ENCODE assay signal across 1 cellular context in the genomic region with DNA sequence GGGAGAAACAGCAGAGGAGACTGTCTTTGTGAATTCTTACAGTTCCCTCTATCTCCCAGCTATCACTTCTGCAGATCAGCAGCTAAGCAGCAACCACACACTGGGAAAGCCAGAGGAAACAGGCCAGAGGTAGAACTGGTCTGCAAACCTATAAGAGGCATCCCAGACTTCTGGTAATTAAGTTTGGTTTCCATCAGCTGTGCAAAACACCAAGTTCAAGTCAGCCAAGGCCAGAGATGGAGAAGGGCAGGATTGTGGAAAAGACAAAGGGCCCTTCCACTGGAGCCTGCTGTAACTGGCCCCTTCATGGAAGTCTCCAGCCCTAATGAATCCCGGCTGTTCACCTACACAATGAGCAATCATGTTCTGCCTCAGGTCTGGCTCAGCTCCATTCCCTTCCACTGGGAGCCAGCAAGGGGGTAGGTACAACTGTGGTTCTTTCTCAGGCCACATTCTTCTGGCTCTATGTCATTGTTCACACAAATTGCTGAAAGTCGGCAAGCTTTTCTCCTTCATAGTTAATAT.
TF ChIP-seq lines count a peak whose summit lies in the region.

No MANE protein-coding gene starts in this region.

TF ChIP-seq in IMR-90, 13 proteins besides CTCF, POLR2A, EP300 and RAD21 (continued from another document):
- TF ChIP-seq CEBPB (IDR thresholded peaks at IDR 0.05; ENCODE audit: low read depth, low read length) (peak; percentile 36), FOS (IDR thresholded peaks at IDR 0.05; ENCODE audit: low read depth, low read length) (no peak), MXI1 (IDR thresholded peaks at IDR 0.05; ENCODE audit: borderline replicate concordance, low read depth, low read length) (no peak)
